Comparison of ENCODE assay signal across 1 cellular context in genomic region chr1:10534519-10534918, GRCh38.
TF ChIP-seq lines count a peak whose summit lies in the region.

No MANE protein-coding gene starts in this region.

TF ChIP-seq in K562, 482 proteins besides CTCF, POLR2A, EP300 and RAD21:
- TF ChIP-seq PKNOX1 (IDR thresholded peaks at IDR 0.05), result peak; percentile 15; the same call in 1 of the 2 replicates
- no peak for TF ChIP-seq HNRNPL (IDR thresholded peaks at IDR 0.05; ENCODE audit: low read depth, low read length)
